Comparison of ENCODE assay signal across 13 cellular contexts in the genomic region with DNA sequence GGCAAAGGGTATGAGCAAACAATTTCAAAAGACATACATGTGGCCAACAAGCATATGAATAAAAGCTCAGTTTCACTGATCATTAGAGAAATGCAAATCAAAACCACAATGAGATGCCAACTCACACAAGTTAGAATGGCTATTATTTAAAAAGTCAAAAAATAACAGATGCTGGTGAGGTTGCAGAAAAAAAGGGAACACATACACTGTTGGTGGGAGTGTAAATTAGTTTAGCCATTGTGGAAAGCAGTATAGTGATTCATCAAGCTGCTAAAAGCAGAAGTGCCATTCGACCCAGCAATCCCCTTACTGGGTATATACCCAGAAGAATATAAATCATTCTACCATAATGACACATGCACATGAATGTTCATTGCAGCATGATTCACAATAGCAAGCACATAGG. TPM values are rescaled to one million over a fixed set of nuclear protein-coding genes. Genes with fewer than 3 reads are reported as not detected.
A peak's percentile ranks its signal among the peaks of the same experiment; 100 is the strongest.
DNase-seq lines count a peak whose midpoint lies in the region; ATAC-seq and TF ChIP-seq lines count a peak whose summit lies in the region.
"Had no signal": no experiment of that assay in that cellular context is flagged by ENCODE, and none has a peak within 500 bp of the region (broad histone marks: within the 10 kb centered on the region; RNA-seq: fewer than 3 reads in every experiment).

No MANE protein-coding gene starts in this region.

- no peaks in the 10 kb centered on the region for H3K27me3 ChIP-seq in H7 (ENCODE audit: control insufficient read depth, insufficient read depth, low read length)

- no peaks in the 10 kb centered on the region for H3K36me3 ChIP-seq in H7 (replicated peaks; ENCODE audit: control insufficient read depth, insufficient read depth, low read length)
- H3K36me3 ChIP-seq: HAP-1 had no signal

- no peak overlapping the region for H3K4me3 ChIP-seq in epithelial cell of esophagus (ENCODE audit: low read length)
- H3K4me3 ChIP-seq in H7 (ENCODE audit: insufficient read depth, low read depth, low read length): no peak overlapping the region
- H3K4me3 ChIP-seq: HAP-1 had no signal

- ATAC-seq in GM18520 (IDR thresholded peaks at IDR 0.05; ENCODE audit: unreplicated experiment) (peak; percentile 96), HG02610 (IDR thresholded peaks at IDR 0.05; ENCODE audit: unreplicated experiment) (peak; percentile 51), GM21360 (IDR thresholded peaks at IDR 0.05; ENCODE audit: unreplicated experiment) (no peak)

- no peak for TF ChIP-seq CTCF in epithelial cell of esophagus (IDR thresholded peaks at IDR 0.05; ENCODE audit: insufficient read depth, low read depth, low read length, missing control alignments)

- DNase-seq in NCI-H526 (lab: John Stamatoyannopoulos, UW): peak; percentile 41 to 49
- peak; percentile 41 for DNase-seq in epithelial cell of esophagus (ENCODE audit: low read depth)
- DNase-seq in H7: no peak
- DNase-seq in NCI-H1092 treated with DMSO at 0.1 percent for 48 hours (lab: John Stamatoyannopoulos, UW): no peak
- DNase-seq in SHP77 (lab: John Stamatoyannopoulos, UW): no peak
- DNase-seq: activated T-cell treated with anti-CD3 and anti-CD28 coated beads, Interleukin-2, amount 50 U/mL, for 72 hours; aorta; NCI-H345 had no signal

RNA-seq across cellular contexts. Expression of a gene that starts 6.7 kb away (rescaled TPM):
- 0.28 TPM in 1 of 2 replicates, not detected in the other for total RNA-seq in H7 (2014; rRNA removed; shearing (Covaris generic))
- total RNA-seq: activated T-cell treated with anti-CD3 and anti-CD28 coated beads, Interleukin-2, amount 50 U/mL, for 72 hours; Daoy had no signal

RNA-seq across cellular contexts. Expression of a gene that starts 31.0 kb away (rescaled TPM):
- 3.3 and 4.5 TPM in 2 replicates for total RNA-seq in H7 (2014; rRNA removed; shearing (Covaris generic))

Comparison
In these comparisons a context has a peak if more than half of its experiments do, and no peak if none do; other contexts are left out.
1. DNase-seq: peak in NCI-H526 (2 of 2) and epithelial cell of esophagus (single experiment); none in H7 (single experiment), NCI-H1092 treated with DMSO at 0.1 percent for 48 hours (single experiment) and SHP77 (0 of 2).